22 cellular contexts compared by ENCODE assay signal in the genomic region with DNA sequence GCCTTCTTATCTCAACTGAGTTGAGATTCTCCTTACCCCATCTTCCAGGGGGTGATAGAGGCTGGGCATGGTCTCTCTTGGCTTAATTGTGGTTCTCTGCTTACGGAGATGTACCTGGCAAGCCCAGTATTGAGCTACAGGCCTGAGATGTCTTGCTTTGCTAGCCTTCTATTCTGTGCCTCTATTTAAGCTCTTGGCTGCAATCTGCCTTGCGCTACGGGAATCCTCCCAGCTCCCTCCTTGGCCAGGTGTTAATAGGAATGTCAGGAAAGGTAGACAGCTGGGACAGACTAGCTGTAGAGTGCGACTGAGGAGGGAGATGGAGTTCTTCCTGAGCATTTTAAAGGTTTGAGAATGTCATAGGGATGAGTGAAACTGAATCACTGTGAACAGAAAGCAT.
"Had no signal": no experiment of that assay in that cellular context is flagged by ENCODE, and none has a peak within 500 bp of the region (broad histone marks: within the 10 kb centered on the region; RNA-seq: fewer than 3 reads in every experiment).

No MANE protein-coding gene starts in this region.

- H3K27me3 ChIP-seq: right lobe of liver, spleen, tibial artery, upper lobe of left lung, uterus had no signal

- H3K9me3 Mint-ChIP-seq: immature natural killer cell, naive B cell, nephron had no signal

- H3K27ac Mint-ChIP-seq: nephron had no signal

- H3K9ac ChIP-seq: parathyroid adenoma had no signal

- H3K36me3 ChIP-seq: prostate gland, uterus had no signal

- H3K27ac ChIP-seq: parathyroid adenoma, prostate gland, right lobe of liver, tibial artery, upper lobe of left lung had no signal

- H3K9me3 ChIP-seq: prostate gland, right lobe of liver, spleen, tibial artery, upper lobe of left lung, uterus had no signal

- DNase-seq: cerebellar nuclear complex; dermis blood vessel endothelial cell; foreskin melanocyte; immature natural killer cell; left cardiac atrium; left ventricle myocardium superior; mesendoderm; naive B cell; occipital lobe; right lobe of liver; spleen; stimulated activated CD4-positive, alpha-beta T cell treated with anti-CD3 and anti-CD28 coated beads, Interleukin-15, amount 100 ng/mL, for 24 hours; stimulated activated CD4-positive, alpha-beta T cell treated with anti-CD3 and anti-CD28 coated beads, Interleukin-1b, Interleukin-23, amount 100 ng/mL, for 48 hours; stimulated activated CD4-positive, alpha-beta T cell treated with anti-CD3 and anti-CD28 coated beads, Interleukin-4, amount 100 ng/mL, for 24 hours; stimulated activated naive CD4-positive, alpha-beta T cell; tibial artery; upper lobe of left lung; uterus had no signal

- H3K4me3 ChIP-seq: lung, prostate gland, right lobe of liver, spleen, tibial artery, upper lobe of left lung, uterus had no signal

- H3K4me3 Mint-ChIP-seq: immature natural killer cell, naive B cell, nephron had no signal

- ATAC-seq: left cardiac atrium, left ventricle myocardium superior, right lobe of liver had no signal

- H3K4me1 ChIP-seq: parathyroid adenoma, prostate gland, right lobe of liver, tibial artery, uterus had no signal

- H3K27me3 Mint-ChIP-seq: naive B cell had no signal
